Comparison of ENCODE assay signal across 9 cellular contexts in the genomic region with DNA sequence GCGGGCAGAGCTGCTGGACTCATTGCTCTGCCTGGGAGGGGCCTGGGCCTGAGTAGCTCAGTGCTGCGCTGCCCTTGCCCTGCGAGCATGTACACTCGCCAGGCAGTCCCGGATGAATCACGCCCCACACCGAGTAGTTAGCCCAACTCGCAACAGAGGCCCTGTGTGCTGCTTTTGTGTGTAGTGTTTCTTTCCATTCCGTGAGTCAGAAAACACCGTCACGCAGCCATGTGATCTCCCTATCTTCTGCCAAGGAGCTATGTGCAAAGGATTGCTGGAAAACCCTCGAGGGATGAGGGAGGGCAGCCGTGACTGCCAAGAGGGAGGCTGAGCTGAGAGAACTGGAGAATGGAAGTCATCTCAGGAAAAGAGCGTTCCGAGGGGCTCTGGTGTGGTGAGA. TPM values are rescaled to one million over a fixed set of nuclear protein-coding genes. Genes with fewer than 3 reads are reported as not detected.
DNase-seq lines count a peak whose midpoint lies in the region; ATAC-seq and TF ChIP-seq lines count a peak whose summit lies in the region.
"Had no signal": no experiment of that assay in that cellular context is flagged by ENCODE, and none has a peak within 500 bp of the region (broad histone marks: within the 10 kb centered on the region; RNA-seq: fewer than 3 reads in every experiment).

No MANE protein-coding gene starts in this region.

- POLR2A ChIA-PET in T-cell (lab: Charles Lee): no interaction called here

- CTCF ChIA-PET in Calu3 (lab: Charles Lee) (interaction anchor here (0.8 to 1.8 kb wide), 7 partner anchors 12 to 435 kb away, joined by 3 to 8 read pairs (median 5); partner anchors contain the start of genes ATF3, DTL and INTS7), T-cell (lab: Charles Lee) (no interaction called here)

- H3K9me3 ChIP-seq in adipocyte (ENCODE audit: control insufficient read depth, low read length): no peaks in the 10 kb centered on the region
- H3K9me3 ChIP-seq in psoas muscle: no peaks in the 10 kb centered on the region

- H3K27ac Mint-ChIP-seq in Calu3 (ENCODE audit: unreplicated experiment): peak overlapping the region; percentile 95
- peak overlapping the region in 1 of 2 donors; percentile 27 for H3K27ac Mint-ChIP-seq in T-cell

- H3K4me3 Mint-ChIP-seq in Calu3 (ENCODE audit: low read depth, unreplicated experiment) (peak overlapping the region; percentile 40), T-cell (no peak overlapping the region)

- 16 to 23% (median 17%) methylated on average over 15 of the region's 15 CpGs for WGBS in psoas muscle, 3 donors

- H3K4me1 Mint-ChIP-seq in Calu3 (ENCODE audit: low read depth, unreplicated experiment): peaks cover 55% of the 10 kb centered on the region
- no peaks in the 10 kb centered on the region for H3K4me1 Mint-ChIP-seq in T-cell

- H3K36me3 ChIP-seq in adipocyte (ENCODE audit: control insufficient read depth, insufficient read depth, low read length, severe bottlenecking) (no peaks in the 10 kb centered on the region), psoas muscle (ENCODE audit: insufficient read depth in 1 of 2, low read depth in 1 of 2) (no peaks in the 10 kb centered on the region)

- H3K4me1 ChIP-seq in adipocyte (ENCODE audit: control insufficient read depth, insufficient read depth, low read length) (peaks cover 9% of the 10 kb centered on the region), psoas muscle (peaks cover 10% of the 10 kb centered on the region)

- no peak for TF ChIP-seq CTCF in Calu3 (IDR thresholded peaks at IDR 0.05; ENCODE audit: unreplicated experiment)
- TF ChIP-seq CTCF in psoas muscle (IDR thresholded peaks at IDR 0.05): no peak

- no TSS peak for BruUV-seq in Calu3 (replicated peaks; lab: Mats Ljungman, UMichigan)

- intact Hi-C loops in Calu3 (cut with micrococcal nuclease; ENCODE audit: unreplicated experiment): no loop called here
- intact Hi-C loops in Right ventricle myocardium superior (cut with DNase I): loop anchor here (10.0 kb wide), 1 partner anchor 315 kb away; no protein-coding TSS in a partner anchor
- intact Hi-C loops in psoas muscle (cut with DNase I): loop anchor here in 1 of 2 donors (10.0 kb wide), 1 partner anchor 515 kb away; no protein-coding TSS in a partner anchor

- H3K27ac ChIP-seq in psoas muscle: peak overlapping the region; percentile 66

- no peaks in the 10 kb centered on the region for H3K27me3 Mint-ChIP-seq in Calu3 (ENCODE audit: unreplicated experiment)
- no peaks in the 10 kb centered on the region for H3K27me3 Mint-ChIP-seq in T-cell

- H3K27me3 ChIP-seq in adipocyte (replicated peaks; ENCODE audit: control insufficient read depth, insufficient read depth, low read length) (peaks cover 5% of the 10 kb centered on the region), psoas muscle (ENCODE audit: insufficient read depth in 3 of 3, low read length in 2 of 3) (no peaks in the 10 kb centered on the region)

- peak; percentile 83 for DNase-seq in Calu3
- DNase-seq in adipocyte (ENCODE audit: low read depth): peak; percentile 96
- DNase-seq in Right ventricle myocardium superior: peak; percentile 83
- peak; percentile 82 to 88 for DNase-seq in psoas muscle
- DNase-seq in SIG-M5 (lab: John Stamatoyannopoulos, UW): no peak
- DNase-seq in T-cell: no peak
- no peak for DNase-seq in activated T-cell treated with anti-CD3 and anti-CD28 coated beads, Interleukin-2, amount 50 U/mL, for 1 hour
- DNase-seq: NCI-H2081 had no signal

- H3K36me3 Mint-ChIP-seq in Calu3 (ENCODE audit: insufficient read depth, unreplicated experiment) (peaks cover 29% of the 10 kb centered on the region), T-cell (no peaks in the 10 kb centered on the region)

- peak overlapping the region; percentile 75 for H3K9ac ChIP-seq in adipocyte (ENCODE audit: low read length)

- H3K4me3 ChIP-seq in adipocyte (ENCODE audit: low read length): peak overlapping the region; percentile 61
- H3K4me3 ChIP-seq in psoas muscle: no peak overlapping the region

- no peaks in the 10 kb centered on the region for H3K9me3 Mint-ChIP-seq in Calu3 (ENCODE audit: low read depth, unreplicated experiment)
- no peaks in the 10 kb centered on the region for H3K9me3 Mint-ChIP-seq in T-cell

- ATAC-seq in Right ventricle myocardium superior (ENCODE audit: poor library complexity) (peak; percentile 92), psoas muscle (peak; percentile 94 to 98 (median 97)), T-cell (replicated peaks in 1 of 4) (no peak), GM21576 (IDR thresholded peaks at IDR 0.05; ENCODE audit: unreplicated experiment) (no peak)

RNA-seq across cellular contexts. Expression of gene NENF, which starts 37.3 kb away (rescaled TPM):
- total RNA-seq in Calu3 (2022) (45.1 and 45.3 TPM in 2 replicates), Right ventricle myocardium superior (106 TPM), psoas muscle (10 to 100 TPM; 60.6 to 74.9 (median 66.7) TPM), T-cell (10 to 100 TPM; 17.4 to 29.3 (median 25.9) TPM)
- 10 to 100 TPM; 59.3 to 72.0 (median 60.1) TPM for polyA plus RNA-seq in psoas muscle

RNA-seq across cellular contexts. Expression of gene PACC1, which starts 55.4 kb away (rescaled TPM):
- total RNA-seq in Calu3 (2022): 14.0 and 17.8 TPM in 2 replicates
- 2.2 TPM for total RNA-seq in Right ventricle myocardium superior
- 1 to 10 TPM; 1.1 to 2.3 (median 1.9) TPM for total RNA-seq in psoas muscle
- polyA plus RNA-seq in psoas muscle: 1 to 10 TPM; 2.8 to 5.6 (median 3.3) TPM
- total RNA-seq in T-cell: 10 to 100 TPM in 3 of 5 donors, 1 to 10 TPM in 2; 5.5 to 16.4 (median 11.1) TPM

Comparison
In these comparisons a context has a peak if more than half of its experiments do, and no peak if none do; other contexts are left out.
1. DNase-seq: peak in Calu3 (single experiment), adipocyte (single experiment), Right ventricle myocardium superior (single experiment) and psoas muscle (2 of 2); none in SIG-M5 (single experiment), T-cell (0 of 34) and activated T-cell treated with anti-CD3 and anti-CD28 coated beads, Interleukin-2, amount 50 U/mL, for 1 hour (single experiment).
2. ATAC-seq: peak in Right ventricle myocardium superior (single experiment) and psoas muscle (4 of 4); none in T-cell (0 of 4) and GM21576 (single experiment).